Comparison of ENCODE assay signal across 23 cellular contexts in genomic region chr4:29046166-29046565, GRCh38.
DNase-seq lines count a peak whose midpoint lies in the region; ATAC-seq and TF ChIP-seq lines count a peak whose summit lies in the region.
"Had no signal": no experiment of that assay in that cellular context is flagged by ENCODE, and none has a peak within 500 bp of the region (broad histone marks: within the 10 kb centered on the region; RNA-seq: fewer than 3 reads in every experiment).

No MANE protein-coding gene starts in this region.

- H3K4me2 ChIP-seq in SK-N-SH: peak overlapping the region; percentile 22; the same call in 1 of the 2 replicates
- H3K4me2 ChIP-seq: hepatocyte had no signal

- H3K27me3 Mint-ChIP-seq in chondrocyte (ENCODE audit: low read depth): no peaks in the 10 kb centered on the region

- no peak for TF ChIP-seq EP300 in SK-N-SH (IDR thresholded peaks at IDR 0.05; ENCODE audit: borderline replicate concordance in 1 of 2, low read depth in 1 of 2, low read length in 1 of 2)

- peaks cover 14% of the 10 kb centered on the region for H3K4me1 Mint-ChIP-seq in chondrocyte (ENCODE audit: low read depth)
- H3K4me1 Mint-ChIP-seq: nephron progenitor cell had no signal

- peak overlapping the region; percentile 77; the same call in 1 of the 2 replicates for H2AFZ ChIP-seq in SK-N-SH (ENCODE audit: low read depth)
- H2AFZ ChIP-seq: hepatocyte had no signal

- peak overlapping the region in 1 of 2 experiments; percentile 47; a peak in 1 of 4 replicates for H3K27ac ChIP-seq in SK-N-SH (ENCODE audit: low read depth in 2 of 2, low read length in 1 of 2)
- peak overlapping the region; percentile 52 for H3K27ac ChIP-seq in layer of hippocampus (ENCODE audit: low read depth, low read length)
- H3K27ac ChIP-seq: C4-2B, hepatocyte had no signal

- no peak overlapping the region for H3K4me3 Mint-ChIP-seq in chondrocyte (ENCODE audit: unreplicated experiment)
- H3K4me3 Mint-ChIP-seq: activated T-cell treated with anti-CD3 and anti-CD28 coated beads, Interleukin-2, amount 50 U/mL, for 4 hours; nephron progenitor cell had no signal

- no peak overlapping the region for H3K9ac ChIP-seq in SK-N-SH

- no peaks in the 10 kb centered on the region for H3K9me2 ChIP-seq in SK-N-SH

- no peaks in the 10 kb centered on the region; a peak in 1 of 4 replicates for H3K4me1 ChIP-seq in SK-N-SH (ENCODE audit: control insufficient read depth in 1 of 2, insufficient read depth in 2 of 2, low read depth in 1 of 2, low read length in 1 of 2)

- H3K36me3 ChIP-seq in SK-N-SH (replicated peaks in 1 of 2; ENCODE audit: control insufficient read depth in 1 of 2, insufficient read depth in 2 of 2, low read length in 1 of 2): no peaks in the 10 kb centered on the region

- TF ChIP-seq CTCF in SK-N-SH (IDR thresholded peaks at IDR 0.05): no peak
- TF ChIP-seq CTCF in choroid plexus epithelial cell (conservative IDR thresholded peaks at IDR 0.05; ENCODE audit: low read depth, low read length): no peak
- no peak for TF ChIP-seq CTCF in chondrocyte (IDR thresholded peaks at IDR 0.05)

- H3K36me3 Mint-ChIP-seq in chondrocyte (ENCODE audit: low read depth): no peaks in the 10 kb centered on the region

- no peak overlapping the region for H3K27ac Mint-ChIP-seq in chondrocyte (ENCODE audit: unreplicated experiment)
- H3K27ac Mint-ChIP-seq: activated naive CD4-positive, alpha-beta T cell treated with anti-CD3 and anti-CD28 coated beads, Interleukin-2, amount 50 U/mL, for 72 hours; nephron progenitor cell had no signal

- TF ChIP-seq RAD21 in SK-N-SH (IDR thresholded peaks at IDR 0.05; ENCODE audit: low read length): no peak

- H4K20me1 ChIP-seq in SK-N-SH (ENCODE audit: insufficient read depth): no peaks in the 10 kb centered on the region

- POLR2A ChIA-PET in SK-N-SH (lab: Yijun Ruan, JAX): no interaction called here

- no peak for ATAC-seq in SK-N-SH treated with all-trans-retinoic acid at 6 μM for 48 hours
- no peak for ATAC-seq in HG03457 (IDR thresholded peaks at IDR 0.05; ENCODE audit: unreplicated experiment)
- ATAC-seq: activated naive CD4-positive, alpha-beta T cell treated with anti-CD3 and anti-CD28 coated beads, Interleukin-2, amount 50 U/mL, for 72 hours; activated T-cell treated with anti-CD3 and anti-CD28 coated beads, Interleukin-2, amount 50 U/mL, for 4 hours; esophagus mucosa had no signal

- H3K9me3 ChIP-seq in SK-N-SH: no peaks in the 10 kb centered on the region

- H3K4me3 ChIP-seq in SK-N-SH (ENCODE audit: low read depth in 2 of 2, low read length in 1 of 2) (no peak overlapping the region), choroid plexus epithelial cell (ENCODE audit: low read depth, low read length) (no peak overlapping the region)
- H3K4me3 ChIP-seq: hepatocyte had no signal

- DNase-seq in SK-N-SH (no peak), choroid plexus epithelial cell (ENCODE audit: low read depth) (peak; percentile 72), superior temporal gyrus (ENCODE audit: extremely low spot score) (peak; percentile 81), chondrocyte (ENCODE audit: low spot score) (no peak)
- no peak for DNase-seq in activated CD4-positive, alpha-beta T cell treated with anti-CD3 and anti-CD28 coated beads, Interleukin-2, amount 50 U/mL, for 4 hours
- DNase-seq: 8988T; activated CD4-positive, alpha-beta T cell treated with anti-CD3 and anti-CD28 coated beads, Interleukin-2, amount 50 U/mL, for 48 hours; activated T-cell treated with anti-CD3 and anti-CD28 coated beads, Interleukin-2, amount 50 U/mL, for 4 hours; DMS153; effector CD4-positive, alpha-beta T cell; kidney; mesendoderm; NCI-H2029; NCI-H526; nephron progenitor cell; Right ventricle myocardium superior had no signal

- H3K79me2 ChIP-seq in SK-N-SH (ENCODE audit: insufficient read depth): no peaks in the 10 kb centered on the region
- H3K79me2 ChIP-seq: hepatocyte had no signal

- H3K9me3 Mint-ChIP-seq in chondrocyte (ENCODE audit: low read depth): no peaks in the 10 kb centered on the region
- H3K9me3 Mint-ChIP-seq: nephron progenitor cell had no signal

- no peaks in the 10 kb centered on the region for H3F3A ChIP-seq in SK-N-SH (replicated peaks; ENCODE audit: insufficient read depth)

- 0% methylated on average over 1 of the region's 1 CpG for WGBS in SK-N-SH (ENCODE audit: low lambda C conversion rate)

- H3K27me3 ChIP-seq in SK-N-SH (ENCODE audit: insufficient read depth): no peaks in the 10 kb centered on the region
- H3K27me3 ChIP-seq in layer of hippocampus (ENCODE audit: control insufficient read depth, insufficient read depth, low read length): no peaks in the 10 kb centered on the region
- H3K27me3 ChIP-seq: hepatocyte had no signal

- CTCF ChIA-PET in SK-N-SH (lab: Yijun Ruan, JAX): no interaction called here

TF ChIP-seq in SK-N-SH, 30 proteins besides CTCF, POLR2A, EP300 and RAD21 (continues in another document):
- TF ChIP-seq GATA2 (CRISPR knock-in tag; IDR thresholded peaks at IDR 0.05) (no peak), RFX5 (IDR thresholded peaks at IDR 0.05; ENCODE audit: low read length) (no peak), EZH2phosphoT487 (IDR thresholded peaks at IDR 0.05; ENCODE audit: borderline replicate concordance, low read depth) (no peak), NFIC (IDR thresholded peaks at IDR 0.05; ENCODE audit: borderline replicate concordance) (no peak), RXRA (IDR thresholded peaks at IDR 0.05; ENCODE audit: borderline replicate concordance, low read depth) (no peak), POLR2AphosphoS5 (IDR thresholded peaks at IDR 0.05; ENCODE audit: low read depth, low read length) (no peak), FOSL2 (IDR thresholded peaks at IDR 0.05; ENCODE audit: borderline replicate concordance, low read depth) (no peak), MAX (IDR thresholded peaks at IDR 0.05; ENCODE audit: low read depth) (no peak), IRF3 (IDR thresholded peaks at IDR 0.05; ENCODE audit: low read depth, low read length) (no peak), PBX3 (IDR thresholded peaks at IDR 0.05) (no peak)

TF ChIP-seq in SK-N-SH treated with all-trans-retinoic acid at 6 μM for 48 hours, 23 proteins besides CTCF, POLR2A, EP300 and RAD21:
- no peak for TF ChIP-seq POU6F1 (CRISPR knock-in tag; IDR thresholded peaks at IDR 0.05; ENCODE audit: borderline replicate concordance, low read depth)
- TF ChIP-seq SNAI2 (CRISPR knock-in tag; IDR thresholded peaks at IDR 0.05): no peak
- TF ChIP-seq RARB (CRISPR knock-in tag; IDR thresholded peaks at IDR 0.05): no peak
- TF ChIP-seq PPARA (CRISPR knock-in tag; IDR thresholded peaks at IDR 0.05; ENCODE audit: borderline replicate concordance): no peak
- no peak for TF ChIP-seq OSR1 (CRISPR knock-in tag; IDR thresholded peaks at IDR 0.05)
- TF ChIP-seq BACH2 (CRISPR knock-in tag; IDR thresholded peaks at IDR 0.05; ENCODE audit: borderline replicate concordance): no peak
- no peak for TF ChIP-seq ZNF70 (CRISPR knock-in tag; IDR thresholded peaks at IDR 0.05)
- TF ChIP-seq PATZ1 (CRISPR knock-in tag; IDR thresholded peaks at IDR 0.05; ENCODE audit: borderline replicate concordance): no peak
- TF ChIP-seq CSRNP3 (CRISPR knock-in tag; IDR thresholded peaks at IDR 0.05): no peak
- TF ChIP-seq ISL1 (CRISPR knock-in tag; IDR thresholded peaks at IDR 0.05): no peak
- no peak for TF ChIP-seq ZNF565 (CRISPR knock-in tag; conservative IDR thresholded peaks at IDR 0.05; ENCODE audit: low read depth)
- TF ChIP-seq ARNTL (CRISPR knock-in tag; IDR thresholded peaks at IDR 0.05; ENCODE audit: borderline replicate concordance, low read depth): no peak
- TF ChIP-seq ZFP30 (CRISPR knock-in tag; IDR thresholded peaks at IDR 0.05): no peak
- TF ChIP-seq ESRRG (CRISPR knock-in tag; IDR thresholded peaks at IDR 0.05): no peak

Comparison
In these comparisons a context has a peak if more than half of its experiments do, and no peak if none do; other contexts are left out.
1. DNase-seq: peak in choroid plexus epithelial cell (single experiment) and superior temporal gyrus (single experiment); none in SK-N-SH (single experiment), chondrocyte (single experiment) and activated CD4-positive, alpha-beta T cell treated with anti-CD3 and anti-CD28 coated beads, Interleukin-2, amount 50 U/mL, for 4 hours (0 of 2).